ENCODE assay signal across 8 cellular contexts in the genomic region with DNA sequence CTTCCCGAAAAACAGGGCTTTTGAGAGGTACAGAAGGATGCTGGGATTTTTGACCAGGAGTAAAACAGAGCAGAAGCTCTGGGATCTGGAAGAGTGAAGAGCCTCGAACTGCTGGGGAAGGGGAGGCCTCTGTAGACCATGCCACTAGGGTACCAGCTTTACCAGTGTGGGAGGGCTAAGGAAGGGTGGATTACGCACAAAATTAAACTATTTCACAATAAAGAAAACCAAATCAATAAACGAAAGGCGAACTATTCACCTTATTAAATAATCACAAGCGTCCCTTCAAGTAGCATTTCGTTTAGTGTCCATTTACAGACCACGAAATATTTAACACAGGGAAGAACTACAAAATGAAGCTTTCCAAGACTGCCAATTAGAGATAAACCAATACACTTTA. TPM values are rescaled to one million over a fixed set of nuclear protein-coding genes. Genes with fewer than 3 reads are reported as not detected.
DNase-seq lines count a peak whose midpoint lies in the region; ATAC-seq and TF ChIP-seq lines count a peak whose summit lies in the region.

No MANE protein-coding gene starts in this region.

- TF ChIP-seq CTCF in WERI-Rb-1 (IDR thresholded peaks at IDR 0.05; ENCODE audit: low read depth, low read length) (no peak), foreskin keratinocyte (conservative IDR thresholded peaks at IDR 0.05) (no peak)

- ATAC-seq in foreskin keratinocyte (no peak), HG03565 (IDR thresholded peaks at IDR 0.05; ENCODE audit: unreplicated experiment) (no peak), HG02571 (IDR thresholded peaks at IDR 0.05; ENCODE audit: unreplicated experiment) (no peak), GM21360 (IDR thresholded peaks at IDR 0.05; ENCODE audit: unreplicated experiment) (no peak), HG03095 (IDR thresholded peaks at IDR 0.05; ENCODE audit: unreplicated experiment) (no peak)

- H3K27me3 ChIP-seq in HAP-1 (ENCODE audit: low read depth) (no peaks in the 10 kb centered on the region), WERI-Rb-1 (ENCODE audit: insufficient read depth, low read depth, severe bottlenecking) (no peaks in the 10 kb centered on the region), foreskin keratinocyte (no peaks in the 10 kb centered on the region), skeletal muscle satellite cell (ENCODE audit: control insufficient read depth, insufficient read depth, low read length) (no peaks in the 10 kb centered on the region)

- H3K27ac ChIP-seq in WERI-Rb-1 (peak overlapping the region; percentile 86), foreskin keratinocyte (peak overlapping the region; percentile 88)

- H3K4me3 ChIP-seq in HAP-1 (peak overlapping the region; percentile 73), WERI-Rb-1 (ENCODE audit: low read depth, low read length) (peak overlapping the region; percentile 88), skeletal muscle satellite cell (ENCODE audit: low read length) (peak overlapping the region; percentile 100)

- H3K4me1 ChIP-seq in HAP-1 (peaks cover 3% of the 10 kb centered on the region; the same call in 1 of the 2 replicates), foreskin keratinocyte (peaks cover 6% of the 10 kb centered on the region), skeletal muscle satellite cell (ENCODE audit: control insufficient read depth, insufficient read depth, low read length) (peaks cover 10% of the 10 kb centered on the region)

- in situ Hi-C loops in HAP-1 (cut with MboI; ENCODE audit: low sequenced_read_pairs), result no loop called here

- H3K9ac ChIP-seq in skeletal muscle satellite cell (ENCODE audit: low read depth, low read length), result peak overlapping the region; percentile 99

- H3K4me2 ChIP-seq in skeletal muscle satellite cell (ENCODE audit: low read length), result peak overlapping the region; percentile 99

- no peaks in the 10 kb centered on the region for H3K36me3 ChIP-seq in HAP-1 (replicated peaks)
- H3K36me3 ChIP-seq in WERI-Rb-1, result peaks cover 34% of the 10 kb centered on the region
- H3K36me3 ChIP-seq in skeletal muscle satellite cell (ENCODE audit: insufficient read depth, low read length), result peaks cover 18% of the 10 kb centered on the region

- no peaks in the 10 kb centered on the region for H3K9me3 ChIP-seq in HAP-1
- H3K9me3 ChIP-seq in WERI-Rb-1 (ENCODE audit: severe bottlenecking), result no peaks in the 10 kb centered on the region
- no peaks in the 10 kb centered on the region for H3K9me3 ChIP-seq in skeletal muscle satellite cell (replicated peaks; ENCODE audit: low read length)

- no peak for DNase-seq in HAP-1 (ENCODE audit: low spot score in 2 of 2)
- no peak for DNase-seq in WERI-Rb-1
- no peak for DNase-seq in foreskin keratinocyte

RNA-seq across cellular contexts. Expression of a gene that starts 0.7 kb away (rescaled TPM):
- 32.6 and 35.6 TPM in 2 replicates for total RNA-seq in foreskin keratinocyte
- 37.2 and 43.3 TPM in 2 replicates for polyA plus RNA-seq in foreskin keratinocyte
- 34.5 and 38.3 TPM in 2 replicates for total RNA-seq in skeletal muscle satellite cell (2012; rRNA removed)

RNA-seq across cellular contexts. Expression of a gene that starts 18.6 kb away (rescaled TPM):
- 47.4 and 68.3 TPM in 2 replicates for total RNA-seq in foreskin keratinocyte
- polyA plus RNA-seq in foreskin keratinocyte, result 114 and 133 TPM in 2 replicates
- 23.6 and 25.9 TPM in 2 replicates for total RNA-seq in skeletal muscle satellite cell (2012; rRNA removed)

RNA-seq across cellular contexts. Expression of a gene that starts 23.1 kb away (rescaled TPM):
- total RNA-seq in foreskin keratinocyte, result 15.2 and 15.3 TPM in 2 replicates
- polyA plus RNA-seq in foreskin keratinocyte, result 9.5 and 11.0 TPM in 2 replicates
- 16.2 and 16.5 TPM in 2 replicates for total RNA-seq in skeletal muscle satellite cell (2012; rRNA removed)
